ENCODE assay signal across 17 cellular contexts in the genomic region with DNA sequence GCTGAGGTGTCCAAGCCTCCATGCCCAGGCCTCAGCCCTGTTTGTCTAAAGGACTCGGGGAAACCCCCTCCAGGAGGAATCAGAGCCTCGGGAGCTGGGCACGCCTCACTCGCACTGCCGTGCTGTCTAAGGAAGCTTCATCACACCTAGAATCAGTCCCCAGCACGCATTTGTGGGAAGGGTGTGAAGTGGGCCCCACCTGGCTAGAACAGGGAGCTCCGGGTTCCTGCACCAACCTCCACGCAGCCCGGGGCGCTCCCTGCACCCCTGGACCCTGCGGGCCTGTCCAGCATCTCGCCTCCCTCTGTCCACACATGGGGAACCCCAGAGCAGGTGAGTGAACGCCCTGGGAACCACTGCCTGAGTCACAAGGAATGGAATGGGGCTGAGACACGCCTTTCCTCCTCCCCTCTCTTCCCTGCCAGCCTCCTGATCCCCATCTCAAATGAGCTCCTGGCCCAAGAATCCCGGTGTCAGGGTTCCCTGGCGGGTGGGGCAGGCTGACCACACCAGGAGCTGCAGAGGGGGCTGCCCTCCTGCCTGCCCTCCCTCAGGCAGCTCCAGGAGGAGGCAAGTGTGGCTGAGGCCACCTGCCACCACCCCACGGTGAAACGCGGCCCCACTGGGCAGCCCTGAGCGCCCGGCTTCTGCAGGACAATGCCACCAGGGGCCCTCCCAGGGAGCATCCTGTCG. TPM values are rescaled to one million over a fixed set of nuclear protein-coding genes. Genes with fewer than 3 reads are reported as not detected.
DNase-seq lines count a peak whose midpoint lies in the region; ATAC-seq, FAIRE-seq and TF ChIP-seq lines count a peak whose summit lies in the region.
"Had no signal": no experiment of that assay in that cellular context is flagged by ENCODE, and none has a peak within 500 bp of the region (broad histone marks: within the 10 kb centered on the region; RNA-seq: fewer than 3 reads in every experiment).

No MANE protein-coding gene starts in this region.

- peak; percentile 62 for DNase-seq in Daoy (ENCODE audit: low read depth)
- DNase-seq in HTR-8/SVneo (ENCODE audit: insufficient read length, low spot score): peak; percentile 37
- peak; percentile 82 for DNase-seq in kidney
- DNase-seq in NCI-H1436 treated with DMSO at 0.1 percent for 48 hours (lab: John Stamatoyannopoulos, UW): no peak
- DNase-seq in NCI-H1105 (lab: John Stamatoyannopoulos, UW): no peak
- no peak for DNase-seq in stimulated activated CD4-positive, alpha-beta T cell treated with anti-CD3 and anti-CD28 coated beads, Interleukin-4, amount 100 ng/mL, for 1 hour
- DNase-seq: activated gamma-delta T cell treated with Interleukin-2 at 50 U/mL for 16 hours, MM.1S, naive B cell, NCI-H2029 treated with DMSO at 0.1 percent for 48 hours had no signal

- no peak for ATAC-seq in HG03442 (IDR thresholded peaks at IDR 0.05; ENCODE audit: unreplicated experiment)
- ATAC-seq: activated CD4-positive, alpha-beta T cell treated with anti-CD3 and anti-CD28 coated beads for 36 hours; gastroesophageal sphincter; psoas muscle had no signal

- no peaks in the 10 kb centered on the region for H3K36me3 ChIP-seq in kidney (ENCODE audit: control insufficient read depth in 1 of 2, insufficient read depth in 2 of 2, low read length in 2 of 2)
- H3K36me3 ChIP-seq: gastroesophageal sphincter, thyroid gland had no signal

- intact Hi-C loops in kidney (cut with DNase I): no loop called here

- peak overlapping the region in 1 of 2 donors; percentile 46 for H3K9ac ChIP-seq in kidney (ENCODE audit: low read length in 2 of 2)

- no peak for FAIRE-seq in HTR-8/SVneo (lab: Jason Lieb, UNC)
- no peak for FAIRE-seq in kidney (lab: Jason Lieb, UNC)

- H3K4me1 ChIP-seq in kidney (ENCODE audit: control insufficient read depth in 1 of 2, insufficient read depth in 1 of 2, low read depth in 1 of 2, low read length in 2 of 2): peaks cover 19 to 41% of the 10 kb centered on the region in 2 donors
- H3K4me1 ChIP-seq: psoas muscle had no signal

- peak overlapping the region in 1 of 2 donors; percentile 41 for H3K4me3 ChIP-seq in kidney (ENCODE audit: low read length in 2 of 2)
- H3K4me3 ChIP-seq: gastroesophageal sphincter, lung, psoas muscle, thyroid gland had no signal

- H3K27ac ChIP-seq in angular gyrus (ENCODE audit: low read depth, low read length): peak overlapping the region; percentile 7
- H3K27ac ChIP-seq in kidney (ENCODE audit: low read depth in 2 of 2, low read length in 2 of 2): peak overlapping the region in 1 of 2 donors; percentile 77
- H3K27ac ChIP-seq: gastroesophageal sphincter, psoas muscle had no signal

- H3K9me3 ChIP-seq in kidney (ENCODE audit: control insufficient read depth in 1 of 2, low read length in 2 of 2): no peaks in the 10 kb centered on the region
- H3K9me3 ChIP-seq: gastroesophageal sphincter, psoas muscle, thyroid gland had no signal

- TF ChIP-seq CTCF in kidney (IDR thresholded peaks at IDR 0.05; ENCODE audit: borderline replicate concordance, extremely low read depth, insufficient read depth): no peak

RNA-seq across cellular contexts. Expression of a gene that starts 44.6 kb away (rescaled TPM):
- 0.29 TPM in 1 of 2 replicates, not detected in the other for total RNA-seq in Daoy (2014; rRNA removed; shearing (Covaris generic))
- total RNA-seq in kidney: 20.7 TPM
- 4.8 TPM for polyA plus RNA-seq in kidney (ENCODE audit: insufficient read depth, low read depth, low replicate concordance)
- total RNA-seq: psoas muscle had no signal

Comparison
In these comparisons a context has a peak if more than half of its experiments do, and no peak if none do; other contexts are left out.
1. DNase-seq: peak in Daoy (single experiment), HTR-8/SVneo (single experiment) and kidney (single experiment); none in NCI-H1436 treated with DMSO at 0.1 percent for 48 hours (single experiment), NCI-H1105 (single experiment) and stimulated activated CD4-positive, alpha-beta T cell treated with anti-CD3 and anti-CD28 coated beads, Interleukin-4, amount 100 ng/mL, for 1 hour (single experiment).
2. RNA of a gene that starts 44.6 kb away (total RNA-seq): 20.7 TPM in kidney (single experiment); 0.29 TPM in Daoy; every median in the first group is over 10 times any median in the second.